In the genomic region with DNA sequence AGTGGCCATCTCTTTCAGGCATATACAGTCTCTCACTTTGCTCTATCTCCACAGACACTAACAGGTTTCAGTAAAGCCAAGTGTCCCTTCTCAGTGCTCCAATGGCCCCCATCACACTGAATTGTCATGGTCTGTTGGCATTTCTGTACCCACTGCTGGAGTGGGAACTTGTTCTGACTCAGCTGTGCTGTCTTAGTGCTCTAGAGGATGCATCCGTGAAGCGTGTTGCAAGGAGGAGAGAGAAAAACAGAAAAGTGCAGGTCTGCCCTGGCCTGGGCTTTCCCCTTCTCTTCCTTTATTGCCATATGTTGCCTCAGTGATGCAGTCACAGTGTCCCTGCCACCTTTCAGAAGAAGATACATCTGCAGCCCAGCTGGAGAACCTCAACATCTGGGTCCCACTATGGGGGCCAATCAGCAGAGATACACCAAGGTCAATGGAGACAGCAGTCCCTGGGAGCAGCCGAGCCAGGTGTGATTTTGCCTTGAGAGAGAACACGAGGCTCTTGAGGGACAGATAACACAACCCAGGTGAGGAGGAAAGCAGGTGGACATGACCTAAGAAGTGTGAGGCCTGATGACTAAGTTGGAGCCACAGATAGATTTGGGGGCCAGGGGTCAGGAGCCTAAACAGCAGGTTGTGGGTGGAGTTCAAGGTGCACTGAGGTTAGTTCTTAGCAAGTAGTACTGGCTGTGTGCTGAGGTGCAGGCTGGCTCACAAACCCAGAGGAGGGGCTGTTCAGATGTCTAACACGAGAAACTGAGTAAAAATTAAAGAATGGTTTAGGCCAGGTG, we compare ENCODE assay signal across 17 cellular contexts. TPM values are rescaled to one million over a fixed set of nuclear protein-coding genes. Genes with fewer than 3 reads are reported as not detected.
A peak's percentile ranks its signal among the peaks of the same experiment; 100 is the strongest.
DNase-seq lines count a peak whose midpoint lies in the region; ATAC-seq and TF ChIP-seq lines count a peak whose summit lies in the region.
"Had no signal": no experiment of that assay in that cellular context is flagged by ENCODE, and none has a peak within 500 bp of the region (broad histone marks: within the 10 kb centered on the region; RNA-seq: fewer than 3 reads in every experiment).

No MANE protein-coding gene starts in this region.

- H3K4me3 Mint-ChIP-seq in activated naive CD8-positive, alpha-beta T cell = no peak overlapping the region
- no peak overlapping the region for H3K4me3 Mint-ChIP-seq in activated naive CD8-positive, alpha-beta T cell treated with anti-CD3 and anti-CD28 coated beads, Interleukin-2, amount 50 U/mL, for 24 hours
- H3K4me3 Mint-ChIP-seq in activated naive CD8-positive, alpha-beta T cell treated with anti-CD3 and anti-CD28 coated beads for 36 hours = no peak overlapping the region

- peaks cover 7% of the 10 kb centered on the region for H3K36me3 Mint-ChIP-seq in activated naive CD8-positive, alpha-beta T cell
- H3K36me3 Mint-ChIP-seq in activated naive CD8-positive, alpha-beta T cell treated with anti-CD3 and anti-CD28 coated beads, Interleukin-2, amount 50 U/mL, for 24 hours (ENCODE audit: low read depth) = peaks cover 11% of the 10 kb centered on the region
- H3K36me3 Mint-ChIP-seq in activated naive CD8-positive, alpha-beta T cell treated with anti-CD3 and anti-CD28 coated beads for 36 hours = peaks cover 13% of the 10 kb centered on the region

- WGBS in transverse colon (ENCODE audit: low coverage in 1 of 2), 2 donors = 72 to 73% methylated on average over 3 to 5 of the region's 5 CpGs

- peak overlapping the region; percentile 16 for H3K27ac Mint-ChIP-seq in activated naive CD8-positive, alpha-beta T cell
- no peak overlapping the region for H3K27ac Mint-ChIP-seq in activated naive CD8-positive, alpha-beta T cell treated with anti-CD3 and anti-CD28 coated beads, Interleukin-2, amount 50 U/mL, for 24 hours
- peak overlapping the region; percentile 55 for H3K27ac Mint-ChIP-seq in activated naive CD8-positive, alpha-beta T cell treated with anti-CD3 and anti-CD28 coated beads for 36 hours

- H3K27ac ChIP-seq in transverse colon = no peak overlapping the region
- no peak overlapping the region for H3K27ac ChIP-seq in effector memory CD4-positive, alpha-beta T cell (ENCODE audit: insufficient read depth, low read length, poor library complexity, severe bottlenecking)
- H3K27ac ChIP-seq: colonic mucosa, sigmoid colon, VCaP had no signal

- no peaks in the 10 kb centered on the region for H3K36me3 ChIP-seq in transverse colon
- no peaks in the 10 kb centered on the region for H3K36me3 ChIP-seq in effector memory CD4-positive, alpha-beta T cell (ENCODE audit: control insufficient read depth, insufficient read depth, low read length)
- H3K36me3 ChIP-seq: colonic mucosa, HAP-1, sigmoid colon had no signal

- H3K9me3 Mint-ChIP-seq in activated naive CD8-positive, alpha-beta T cell (ENCODE audit: low read depth) = no peaks in the 10 kb centered on the region
- no peaks in the 10 kb centered on the region for H3K9me3 Mint-ChIP-seq in activated naive CD8-positive, alpha-beta T cell treated with anti-CD3 and anti-CD28 coated beads, Interleukin-2, amount 50 U/mL, for 24 hours
- H3K9me3 Mint-ChIP-seq in activated naive CD8-positive, alpha-beta T cell treated with anti-CD3 and anti-CD28 coated beads for 36 hours = no peaks in the 10 kb centered on the region

- no peaks in the 10 kb centered on the region for H3K9me3 ChIP-seq in transverse colon
- no peaks in the 10 kb centered on the region for H3K9me3 ChIP-seq in effector memory CD4-positive, alpha-beta T cell (ENCODE audit: control insufficient read depth, low read length)
- H3K9me3 ChIP-seq: colonic mucosa, HAP-1, sigmoid colon had no signal

- no peaks in the 10 kb centered on the region for H3K27me3 ChIP-seq in transverse colon
- no peaks in the 10 kb centered on the region for H3K27me3 ChIP-seq in effector memory CD4-positive, alpha-beta T cell (replicated peaks; ENCODE audit: control insufficient read depth, insufficient read depth, low read length, poor library complexity, severe bottlenecking)
- H3K27me3 ChIP-seq: colonic mucosa, sigmoid colon had no signal

- no peak for TF ChIP-seq POLR2A in transverse colon (IDR thresholded peaks at IDR 0.05)

- peaks cover 20% of the 10 kb centered on the region for H3K4me1 Mint-ChIP-seq in activated naive CD8-positive, alpha-beta T cell (ENCODE audit: low read depth)
- H3K4me1 Mint-ChIP-seq in activated naive CD8-positive, alpha-beta T cell treated with anti-CD3 and anti-CD28 coated beads, Interleukin-2, amount 50 U/mL, for 24 hours = peaks cover 36% of the 10 kb centered on the region
- H3K4me1 Mint-ChIP-seq in activated naive CD8-positive, alpha-beta T cell treated with anti-CD3 and anti-CD28 coated beads for 36 hours = peaks cover 38% of the 10 kb centered on the region

- no peaks in the 10 kb centered on the region for H3K27me3 Mint-ChIP-seq in activated naive CD8-positive, alpha-beta T cell
- H3K27me3 Mint-ChIP-seq in activated naive CD8-positive, alpha-beta T cell treated with anti-CD3 and anti-CD28 coated beads, Interleukin-2, amount 50 U/mL, for 24 hours = no peaks in the 10 kb centered on the region
- H3K27me3 Mint-ChIP-seq in activated naive CD8-positive, alpha-beta T cell treated with anti-CD3 and anti-CD28 coated beads for 36 hours = no peaks in the 10 kb centered on the region

- TF ChIP-seq EP300 in transverse colon (IDR thresholded peaks at IDR 0.05; ENCODE audit: low read depth) = no peak

- no peak overlapping the region for H3K4me3 ChIP-seq in transverse colon
- no peak overlapping the region for H3K4me3 ChIP-seq in effector memory CD4-positive, alpha-beta T cell (ENCODE audit: insufficient read depth, low read depth, low read length, poor library complexity, severe bottlenecking)
- H3K4me3 ChIP-seq: colonic mucosa, HAP-1, sigmoid colon had no signal

- TF ChIP-seq CTCF in transverse colon (IDR thresholded peaks at IDR 0.05) = no peak

- intact Hi-C loops in transverse colon (cut with DNase I; ENCODE audit: low total_unique reads) = no loop called here

- no peak for DNase-seq in activated naive CD8-positive, alpha-beta T cell treated with anti-CD3 and anti-CD28 coated beads, Interleukin-2, amount 50 U/mL, for 24 hours
- DNase-seq in activated naive CD8-positive, alpha-beta T cell treated with anti-CD3 and anti-CD28 coated beads for 36 hours = no peak
- DNase-seq in transverse colon = peak; percentile 4
- no peak for DNase-seq in effector memory CD4-positive, alpha-beta T cell
- DNase-seq in iPS-NIHi7 (ENCODE audit: extremely low spot score) = no peak
- no peak for DNase-seq in SIG-M5 (lab: John Stamatoyannopoulos, UW)
- DNase-seq: colonic mucosa; mesenchymal stem cell; NCI-H146; NCI-H446 treated with DMSO at 0.1 percent for 48 hours; OCI-M1; sigmoid colon; stimulated activated CD4-positive, alpha-beta T cell treated with anti-CD3 and anti-CD28 coated beads, Interleukin-4, amount 100 ng/mL, for 24 hours had no signal

- no peak for ATAC-seq in activated naive CD8-positive, alpha-beta T cell treated with anti-CD3 and anti-CD28 coated beads, Interleukin-2, amount 50 U/mL, for 24 hours
- peak; percentile 39 for ATAC-seq in HG02610 (IDR thresholded peaks at IDR 0.05; ENCODE audit: unreplicated experiment)

- H3K4me1 ChIP-seq in transverse colon = peaks cover 0 to 6% (median 5%) of the 10 kb centered on the region in 4 donors
- peaks cover 5% of the 10 kb centered on the region for H3K4me1 ChIP-seq in effector memory CD4-positive, alpha-beta T cell (ENCODE audit: control insufficient read depth, insufficient read depth, low read length, poor library complexity, severe bottlenecking)
- H3K4me1 ChIP-seq: colonic mucosa had no signal

- in situ Hi-C loops in transverse colon (cut with MboI; ENCODE audit: low pct_ligation_motif_present in 1 of 4, low pct_unique_long_range_greater_than_20kb in 1 of 4, low sequenced_read_pairs in 3 of 4) = no loop called here

RNA-seq across cellular contexts. Expression of gene PLCG1, which starts 5.6 kb away (rescaled TPM):
- 100 to 1,000 TPM; 156 to 162 TPM for total RNA-seq in activated naive CD8-positive, alpha-beta T cell treated with anti-CD3 and anti-CD28 coated beads for 36 hours
- 100 to 1,000 TPM in 3 of 4 donors, 10 to 100 TPM in 1; 82.7 to 377 (median 155) TPM for total RNA-seq in transverse colon
